Comparison of ENCODE assay signal across 26 cellular contexts in genomic region chr14:106021832-106022231, GRCh38.
DNase-seq lines count a peak whose midpoint lies in the region; ATAC-seq and TF ChIP-seq lines count a peak whose summit lies in the region.
"Had no signal": no experiment of that assay in that cellular context is flagged by ENCODE, and none has a peak within 500 bp of the region (broad histone marks: within the 10 kb centered on the region; RNA-seq: fewer than 3 reads in every experiment).

No MANE protein-coding gene starts in this region.

- no peaks in the 10 kb centered on the region for H3K36me3 ChIP-seq in osteoblast (ENCODE audit: insufficient read depth, low read length)
- H3K36me3 ChIP-seq in prostate gland, result no peaks in the 10 kb centered on the region
- H3K36me3 ChIP-seq in psoas muscle (ENCODE audit: insufficient read depth in 1 of 2, low read depth in 1 of 2), result no peaks in the 10 kb centered on the region
- H3K36me3 ChIP-seq: BLaER1, MG63 had no signal

- H3K4me1 ChIP-seq in osteoblast (ENCODE audit: insufficient read depth, low read length), result no peaks in the 10 kb centered on the region
- H3K4me1 ChIP-seq in prostate gland (replicated peaks), result no peaks in the 10 kb centered on the region
- no peaks in the 10 kb centered on the region for H3K4me1 ChIP-seq in psoas muscle

- no peak overlapping the region for H3K4me3 ChIP-seq in osteoblast (ENCODE audit: insufficient read depth, low read length)
- no peak overlapping the region for H3K4me3 ChIP-seq in prostate gland
- no peak overlapping the region for H3K4me3 ChIP-seq in psoas muscle
- H3K4me3 ChIP-seq: BLaER1, K562, MG63 had no signal

- DNase-seq in T-helper 1 cell (no peak), activated T-cell treated with anti-CD3 and anti-CD28 coated beads for 4 hours (no peak), NAMALWA (ENCODE audit: low spot score) (peak; percentile 0), osteoblast (ENCODE audit: insufficient read length, low spot score, missing footprints) (peak; percentile 56), prostate gland (ENCODE audit: low spot score) (no peak), psoas muscle (no peak)
- DNase-seq in activated T-cell treated with anti-CD3 and anti-CD28 coated beads, Interleukin-2, amount 50 U/mL, for 4 hours, result no peak
- DNase-seq: ACHN; CD4-positive, alpha-beta T cell; COR-L47; DMS79; GOT3; MG63; NCI-H1048; NCI-H1417 treated with DMSO at 0.1 percent for 48 hours; NCI-H187; NCI-H446; NCI-H526; OCI-M1 had no signal

- WGBS in prostate gland, result no CpG with 5 or more reads among the region's 3 CpGs
- 55 to 63% (median 55%) methylated on average over 3 of the region's 3 CpGs for WGBS in psoas muscle, 3 donors

- TF ChIP-seq CTCF in osteoblast (IDR thresholded peaks at IDR 0.05; ENCODE audit: extremely low read depth, low read depth, low read length) (no peak), prostate gland (IDR thresholded peaks at IDR 0.05) (no peak), psoas muscle (IDR thresholded peaks at IDR 0.05) (no peak)

- no peak overlapping the region for H3K4me3 Mint-ChIP-seq in T-helper 1 cell treated with Interleukin-12 subunit alpha and Interleukin-12 subunit beta and Interleukin-4 antibody, amounts not matched to agents 30 μg/mL and 1 μg/mL, for 36 hours
- H3K4me3 Mint-ChIP-seq in activated T-cell treated with anti-CD3 and anti-CD28 coated beads, Interleukin-2, amount 50 U/mL, for 4 hours, result no peak overlapping the region
- H3K4me3 Mint-ChIP-seq: CD4-positive, alpha-beta T cell had no signal

- H3K9me3 Mint-ChIP-seq in T-helper 1 cell treated with Interleukin-12 subunit alpha and Interleukin-12 subunit beta and Interleukin-4 antibody, amounts not matched to agents 30 μg/mL and 1 μg/mL, for 36 hours, result peaks cover 16% of the 10 kb centered on the region
- peaks cover 11% of the 10 kb centered on the region for H3K9me3 Mint-ChIP-seq in activated T-cell treated with anti-CD3 and anti-CD28 coated beads, Interleukin-2, amount 50 U/mL, for 4 hours

- no peak overlapping the region for H3K27ac ChIP-seq in osteoblast (ENCODE audit: low read depth, low read length)
- no peak overlapping the region for H3K27ac ChIP-seq in prostate gland
- no peak overlapping the region for H3K27ac ChIP-seq in psoas muscle
- H3K27ac ChIP-seq: 22Rv1, BLaER1, HL-60 had no signal

- H3K27me3 ChIP-seq in osteoblast (ENCODE audit: insufficient read depth, low read length), result no peaks in the 10 kb centered on the region
- no peaks in the 10 kb centered on the region for H3K27me3 ChIP-seq in prostate gland (replicated peaks; ENCODE audit: insufficient read depth)
- peaks cover 0 to 4% (median 3%) of the 10 kb centered on the region in 3 donors for H3K27me3 ChIP-seq in psoas muscle (ENCODE audit: insufficient read depth in 3 of 3, low read length in 2 of 3)
- H3K27me3 ChIP-seq: BLaER1, MG63 had no signal

- peaks cover 50% of the 10 kb centered on the region for H3K4me1 Mint-ChIP-seq in T-helper 1 cell treated with Interleukin-12 subunit alpha and Interleukin-12 subunit beta and Interleukin-4 antibody, amounts not matched to agents 30 μg/mL and 1 μg/mL, for 36 hours (ENCODE audit: low read depth)
- H3K4me1 Mint-ChIP-seq in activated T-cell treated with anti-CD3 and anti-CD28 coated beads, Interleukin-2, amount 50 U/mL, for 4 hours (ENCODE audit: low read depth), result peaks cover 50% of the 10 kb centered on the region

- no peaks in the 10 kb centered on the region for H4K20me1 ChIP-seq in osteoblast (ENCODE audit: insufficient read depth, low read length)
- H4K20me1 ChIP-seq: BLaER1 had no signal

- TF ChIP-seq POLR2A in prostate gland (IDR thresholded peaks at IDR 0.05), result no peak

- no peaks in the 10 kb centered on the region for H3K9me3 ChIP-seq in osteoblast (ENCODE audit: low read depth, low read length)
- no peaks in the 10 kb centered on the region for H3K9me3 ChIP-seq in prostate gland
- H3K9me3 ChIP-seq in psoas muscle, result no peaks in the 10 kb centered on the region
- H3K9me3 ChIP-seq: MG63 had no signal

- peaks cover 13% of the 10 kb centered on the region for H3K36me3 Mint-ChIP-seq in T-helper 1 cell treated with Interleukin-12 subunit alpha and Interleukin-12 subunit beta and Interleukin-4 antibody, amounts not matched to agents 30 μg/mL and 1 μg/mL, for 36 hours (ENCODE audit: low read depth)
- H3K36me3 Mint-ChIP-seq in activated T-cell treated with anti-CD3 and anti-CD28 coated beads, Interleukin-2, amount 50 U/mL, for 4 hours (ENCODE audit: insufficient read depth), result no peaks in the 10 kb centered on the region

- no peak overlapping the region for H2AFZ ChIP-seq in osteoblast (ENCODE audit: low read length)

- peak overlapping the region; percentile 52 for H3K27ac Mint-ChIP-seq in T-helper 1 cell treated with Interleukin-12 subunit alpha and Interleukin-12 subunit beta and Interleukin-4 antibody, amounts not matched to agents 30 μg/mL and 1 μg/mL, for 36 hours
- H3K27ac Mint-ChIP-seq: CD4-positive, alpha-beta T cell had no signal

- intact Hi-C loops in prostate gland (cut with DNase I), result no loop called here
- intact Hi-C loops in psoas muscle (cut with DNase I), result no loop called here

- no peak overlapping the region for H3K4me2 ChIP-seq in osteoblast (ENCODE audit: insufficient read depth, low read length)
- H3K4me2 ChIP-seq: BLaER1 had no signal

- H3K79me2 ChIP-seq in osteoblast (ENCODE audit: insufficient read depth, low read length), result no peaks in the 10 kb centered on the region

- peak; percentile 45 to 56 for ATAC-seq in activated T-cell treated with anti-CD3 and anti-CD28 coated beads, Interleukin-2, amount 50 U/mL, for 4 hours
- no peak for ATAC-seq in psoas muscle
- ATAC-seq: HCT116, HepG2, K562 had no signal

- H3K27me3 Mint-ChIP-seq in T-helper 1 cell treated with Interleukin-12 subunit alpha and Interleukin-12 subunit beta and Interleukin-4 antibody, amounts not matched to agents 30 μg/mL and 1 μg/mL, for 36 hours (ENCODE audit: low read depth), result peaks cover 4% of the 10 kb centered on the region
- H3K27me3 Mint-ChIP-seq in activated T-cell treated with anti-CD3 and anti-CD28 coated beads, Interleukin-2, amount 50 U/mL, for 4 hours (ENCODE audit: low read depth), result peaks cover 4% of the 10 kb centered on the region
- H3K27me3 Mint-ChIP-seq: CD4-positive, alpha-beta T cell had no signal

Comparison
In these comparisons a context has a peak if more than half of its experiments do, and no peak if none do; other contexts are left out.
1. DNase-seq: peak in NAMALWA (single experiment) and osteoblast (single experiment); none in T-helper 1 cell (0 of 5), activated T-cell treated with anti-CD3 and anti-CD28 coated beads, Interleukin-2, amount 50 U/mL, for 4 hours (single experiment), activated T-cell treated with anti-CD3 and anti-CD28 coated beads for 4 hours (single experiment), prostate gland (single experiment) and psoas muscle (0 of 2).
2. ATAC-seq: peak in activated T-cell treated with anti-CD3 and anti-CD28 coated beads, Interleukin-2, amount 50 U/mL, for 4 hours (2 of 2); none in psoas muscle (0 of 4).